ENCODE assay signal across 22 cellular contexts in the genomic region with DNA sequence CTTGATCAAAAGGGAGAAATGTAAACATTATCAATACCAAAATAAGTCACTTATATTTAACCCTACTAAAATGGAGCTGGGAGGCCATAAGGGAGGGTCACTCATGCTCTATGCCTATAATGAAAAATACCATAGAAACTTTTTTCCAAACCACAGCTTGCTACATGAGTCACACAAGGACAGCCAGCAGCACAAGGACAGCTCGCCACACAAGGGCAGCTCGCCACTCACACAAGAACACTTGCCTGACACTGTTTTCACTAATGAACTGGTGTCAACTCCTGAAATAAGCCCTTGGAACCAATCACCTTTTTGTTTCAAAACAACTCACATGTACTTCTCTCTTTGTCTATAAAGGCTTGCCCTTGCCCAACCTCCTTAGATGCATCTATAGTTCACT. TPM values are rescaled to one million over a fixed set of nuclear protein-coding genes. Genes with fewer than 3 reads are reported as not detected.
DNase-seq lines count a peak whose midpoint lies in the region; ATAC-seq and TF ChIP-seq lines count a peak whose summit lies in the region.
"Had no signal": no experiment of that assay in that cellular context is flagged by ENCODE, and none has a peak within 500 bp of the region (broad histone marks: within the 10 kb centered on the region; RNA-seq: fewer than 3 reads in every experiment).

No MANE protein-coding gene starts in this region.

- no peak for TF ChIP-seq CTCF in epithelial cell of esophagus (IDR thresholded peaks at IDR 0.05; ENCODE audit: insufficient read depth, low read depth, low read length, missing control alignments)
- no peak for TF ChIP-seq CTCF in right lobe of liver (IDR thresholded peaks at IDR 0.05)

- no peaks in the 10 kb centered on the region for H3K27me3 ChIP-seq in right lobe of liver
- H3K27me3 ChIP-seq: pancreas, tibial nerve had no signal

- no peaks in the 10 kb centered on the region for H3K9me3 ChIP-seq in right lobe of liver
- H3K9me3 ChIP-seq: pancreas, tibial nerve had no signal

- peak; percentile 42 for ATAC-seq in GM18498 (IDR thresholded peaks at IDR 0.05; ENCODE audit: unreplicated experiment)
- peak; percentile 64 for ATAC-seq in GM19463 (IDR thresholded peaks at IDR 0.05; ENCODE audit: unreplicated experiment)
- ATAC-seq in HG03108 (IDR thresholded peaks at IDR 0.05; ENCODE audit: unreplicated experiment): peak; percentile 36
- ATAC-seq in GM19035 (IDR thresholded peaks at IDR 0.05; ENCODE audit: unreplicated experiment): no peak
- no peak for ATAC-seq in right lobe of liver
- no peak for ATAC-seq in sciatic nerve
- ATAC-seq: foreskin keratinocyte, pancreas had no signal

- intact Hi-C loops in right lobe of liver (cut with DNase I) (no loop called here), sciatic nerve (cut with DNase I) (no loop called here)

- H3K4me3 ChIP-seq in epithelial cell of esophagus (ENCODE audit: low read length): no peak overlapping the region
- no peak overlapping the region for H3K4me3 ChIP-seq in right lobe of liver
- H3K4me3 ChIP-seq: coronary artery, pancreas, smooth muscle cell, tibial nerve had no signal

- H3K27ac ChIP-seq in right lobe of liver: no peak overlapping the region
- H3K27ac ChIP-seq: coronary artery, foreskin keratinocyte, pancreas, tibial nerve had no signal

- TF ChIP-seq POLR2A in right lobe of liver (IDR thresholded peaks at IDR 0.05): no peak

- 83% methylated on average over 1 of the region's 2 CpGs for WGBS in right lobe of liver (ENCODE audit: insufficient coverage, low coverage, low lambda C conversion rate, missing lambda C conversion rate)

- DNase-seq in epithelial cell of esophagus (ENCODE audit: low read depth) (peak; percentile 10), right lobe of liver (no peak), sciatic nerve (ENCODE audit: low spot score) (no peak)
- no peak for DNase-seq in stimulated activated CD4-positive, alpha-beta T cell treated with anti-CD3 and anti-CD28 coated beads, Interleukin-2, amount 100 ng/mL, for 24 hours
- DNase-seq: activated CD4-positive, alpha-beta T cell treated with anti-CD3 and anti-CD28 coated beads for 1 hour; activated naive CD4-positive, alpha-beta T cell treated with anti-CD3 and anti-CD28 coated beads for 36 hours; AML-193; Calu3; NCI-H2029 treated with DMSO at 0.1 percent for 48 hours; NCI-H526; OCI-M1; pancreas; T-helper 9 cell had no signal

- no peaks in the 10 kb centered on the region for H3K4me1 ChIP-seq in right lobe of liver
- H3K4me1 ChIP-seq: foreskin keratinocyte, pancreas, tibial nerve had no signal

- no peaks in the 10 kb centered on the region for H3K36me3 ChIP-seq in right lobe of liver
- H3K36me3 ChIP-seq: pancreas, tibial nerve had no signal

RNA-seq across cellular contexts. Expression of gene FRMPD2, which starts 43.3 kb away (rescaled TPM):
- not detected for total RNA-seq in right lobe of liver
- 0.13 TPM for total RNA-seq in sciatic nerve
- total RNA-seq: activated naive CD4-positive, alpha-beta T cell treated with anti-CD3 and anti-CD28 coated beads for 36 hours; foreskin keratinocyte; SK-MEL-5; smooth muscle cell had no signal

Comparison
In these comparisons a context has a peak if more than half of its experiments do, and no peak if none do; other contexts are left out.
1. ATAC-seq: peak in GM18498 (single experiment), GM19463 (single experiment) and HG03108 (single experiment); none in GM19035 (single experiment), right lobe of liver (0 of 4) and sciatic nerve (single experiment).